ENCODE assay signal across 15 cellular contexts in the genomic region with DNA sequence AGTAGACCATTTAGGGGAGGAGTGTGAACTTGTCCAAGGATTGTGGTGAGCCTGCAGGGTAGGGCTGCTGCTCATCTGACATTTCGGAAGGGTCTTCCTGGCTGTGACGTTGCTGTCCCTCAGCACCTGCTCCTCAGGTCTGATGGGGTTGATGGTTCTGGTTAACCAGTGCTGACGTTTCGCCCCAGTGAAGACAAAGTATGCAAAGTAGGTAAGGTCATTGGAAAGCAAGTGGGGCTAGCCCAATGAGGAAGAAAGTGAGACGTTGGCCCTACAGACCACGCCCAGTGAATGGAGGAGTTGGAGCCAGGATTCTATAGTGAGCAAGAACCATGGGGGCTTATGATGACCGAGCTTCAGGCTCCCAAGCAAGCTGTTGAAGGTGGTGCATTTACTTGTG. TPM values are rescaled to one million over a fixed set of nuclear protein-coding genes. Genes with fewer than 3 reads are reported as not detected.
DNase-seq lines count a peak whose midpoint lies in the region; ATAC-seq and TF ChIP-seq lines count a peak whose summit lies in the region.
"Had no signal": no experiment of that assay in that cellular context is flagged by ENCODE, and none has a peak within 500 bp of the region (broad histone marks: within the 10 kb centered on the region; RNA-seq: fewer than 3 reads in every experiment).

No MANE protein-coding gene starts in this region.

- in situ Hi-C loops in GM13976 (cut with MboI; ENCODE audit: low sequenced_read_pairs, unreplicated experiment) = loop anchor here (25.0 kb wide), 1 partner anchor 352 kb away; no protein-coding TSS in a partner anchor

- peak overlapping the region; percentile 46; the same call in 1 of the 2 replicates for H3K9ac ChIP-seq in SU-DHL-6 (ENCODE audit: low read length)

- H3K4me1 Mint-ChIP-seq in immature natural killer cell = peaks cover 3 to 10% of the 10 kb centered on the region in 2 donors

- H3K27ac ChIP-seq in SU-DHL-6 (ENCODE audit: low read depth, low read length) = peak overlapping the region; percentile 94
- no peak overlapping the region for H3K27ac ChIP-seq in vagina
- H3K27ac ChIP-seq: foreskin keratinocyte had no signal

- peak overlapping the region; percentile 20 for H3K4me3 ChIP-seq in SU-DHL-6 (ENCODE audit: insufficient read depth, low read length, poor library complexity, severe bottlenecking)
- no peak overlapping the region for H3K4me3 ChIP-seq in vagina

- H2AFZ ChIP-seq in SU-DHL-6 (ENCODE audit: low read depth, low read length, severe bottlenecking) = peak overlapping the region; percentile 13

- H3K79me2 ChIP-seq in SU-DHL-6 (ENCODE audit: insufficient read depth, low read length) = no peaks in the 10 kb centered on the region

- ATAC-seq in GM21423 (IDR thresholded peaks at IDR 0.05; ENCODE audit: unreplicated experiment) (peak; percentile 54), HG03108 (IDR thresholded peaks at IDR 0.05; ENCODE audit: unreplicated experiment) (peak; percentile 38), GM21360 (IDR thresholded peaks at IDR 0.05; ENCODE audit: unreplicated experiment) (no peak)
- ATAC-seq: activated CD8-positive, alpha-beta T cell treated with anti-CD3 and anti-CD28 coated beads, Interleukin-2, amount 10 ng/mL, durations not matched to agents 7 days and 5 days; stimulated activated naive CD8-positive, alpha-beta T cell treated with anti-CD3 and anti-CD28 coated beads, Interleukin-15, Interleukin-2, amounts not matched to agents 100 U/mL and 50 U/mL, for 24 hours; T-cell had no signal

- no peaks in the 10 kb centered on the region for H4K20me1 ChIP-seq in SU-DHL-6 (ENCODE audit: low read depth, low read length)

- H3F3A ChIP-seq in SU-DHL-6 (ENCODE audit: insufficient read depth) = peaks cover 52% of the 10 kb centered on the region

- no peak for TF ChIP-seq CTCF in GM13976 (IDR thresholded peaks at IDR 0.05; ENCODE audit: borderline replicate concordance, control extremely low read depth, extremely low read depth, insufficient read depth, missing control alignments)
- TF ChIP-seq CTCF in SU-DHL-6 (IDR thresholded peaks at IDR 0.05; ENCODE audit: insufficient read depth, low read length, poor library complexity, severe bottlenecking) = no peak
- no peak for TF ChIP-seq CTCF in vagina (IDR thresholded peaks at IDR 0.05)

- no peaks in the 10 kb centered on the region for H3K36me3 ChIP-seq in SU-DHL-6 (ENCODE audit: low read length)
- no peaks in the 10 kb centered on the region for H3K36me3 ChIP-seq in vagina

- no peak overlapping the region for H3K27ac Mint-ChIP-seq in immature natural killer cell
- H3K27ac Mint-ChIP-seq: activated CD8-positive, alpha-beta T cell treated with anti-CD3 and anti-CD28 coated beads, Interleukin-2, amount 10 ng/mL, durations not matched to agents 7 days and 5 days; activated naive CD8-positive, alpha-beta T cell; T-cell had no signal

- H3K9me3 ChIP-seq in SU-DHL-6 (ENCODE audit: insufficient read depth, low read length) (no peaks in the 10 kb centered on the region), vagina (no peaks in the 10 kb centered on the region)

- DNase-seq in GM13976 (ENCODE audit: low spot score) (peak; percentile 29), AML-193 (lab: John Stamatoyannopoulos, UW) (no peak), immature natural killer cell (no peak), vagina (ENCODE audit: extremely low spot score in 2 of 2) (no peak)
- DNase-seq: activated CD8-positive, alpha-beta T cell treated with anti-CD3 and anti-CD28 coated beads, Interleukin-2, amount 10 ng/mL, durations not matched to agents 7 days and 5 days; cortex of kidney; NCI-H146; stimulated activated naive CD8-positive, alpha-beta T cell treated with anti-CD3 and anti-CD28 coated beads, Interleukin-15, Interleukin-2, amounts not matched to agents 100 U/mL and 50 U/mL, for 24 hours; T-cell had no signal

- H3K4me1 ChIP-seq in vagina = peaks cover 14% of the 10 kb centered on the region

- no peaks in the 10 kb centered on the region for H3K27me3 ChIP-seq in SU-DHL-6 (ENCODE audit: low read length)
- no peaks in the 10 kb centered on the region for H3K27me3 ChIP-seq in vagina
- H3K27me3 ChIP-seq: foreskin keratinocyte had no signal

- H3K9me3 Mint-ChIP-seq in immature natural killer cell = no peaks in the 10 kb centered on the region
- H3K9me3 Mint-ChIP-seq: T-cell had no signal

- peak overlapping the region; percentile 50 for H3K4me2 ChIP-seq in SU-DHL-6 (ENCODE audit: low read depth, low read length, poor library complexity, severe bottlenecking)

- peaks cover 0 to 6% (median 4%) of the 10 kb centered on the region in 3 donors for H3K27me3 Mint-ChIP-seq in immature natural killer cell (ENCODE audit: low read depth in 3 of 3)
- H3K27me3 Mint-ChIP-seq: activated naive CD8-positive, alpha-beta T cell had no signal

- intact Hi-C loops in vagina (cut with DNase I) = no loop called here

- H3K4me3 Mint-ChIP-seq in immature natural killer cell = no peak overlapping the region
- H3K4me3 Mint-ChIP-seq: activated CD8-positive, alpha-beta T cell treated with anti-CD3 and anti-CD28 coated beads, Interleukin-2, amount 10 ng/mL, durations not matched to agents 7 days and 5 days; activated naive CD8-positive, alpha-beta T cell; T-cell had no signal

- TF ChIP-seq POLR2A in vagina (IDR thresholded peaks at IDR 0.05) = no peak

- H3K9me2 ChIP-seq in SU-DHL-6 (replicated peaks; ENCODE audit: insufficient read depth, low read length) = no peaks in the 10 kb centered on the region

- no peaks in the 10 kb centered on the region for H3K36me3 Mint-ChIP-seq in immature natural killer cell
- H3K36me3 Mint-ChIP-seq: activated naive CD8-positive, alpha-beta T cell; T-cell had no signal

RNA-seq across cellular contexts. Expression of a gene that starts 33.4 kb away (rescaled TPM):
- polyA plus RNA-seq in immature natural killer cell = 1 to 10 TPM in 1 of 3 donors, under 1 TPM in 1, not detected in 1; 0.53 to 1.0 TPM
- 0.98 TPM for total RNA-seq in vagina
